Comparison of ENCODE assay signal across 29 cellular contexts in the genomic region with DNA sequence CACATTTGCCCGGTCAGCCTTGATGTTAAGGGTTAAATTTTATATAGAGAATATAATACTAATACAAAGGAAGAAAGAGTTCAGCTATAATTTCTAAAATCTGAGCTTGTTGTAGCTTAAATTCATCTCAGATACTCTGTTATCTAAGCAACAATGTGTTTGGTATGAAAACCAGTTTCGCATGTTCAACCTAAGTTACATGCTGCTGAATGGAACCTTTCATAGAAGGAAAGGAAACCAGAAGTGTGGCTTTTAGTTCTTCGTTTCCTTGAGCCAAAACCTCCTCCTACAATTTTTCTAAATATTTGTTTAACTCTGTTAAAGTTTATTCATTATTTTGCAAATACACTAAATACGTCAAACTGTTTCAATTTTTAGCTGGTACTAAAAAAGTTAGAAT. TPM values are rescaled to one million over a fixed set of nuclear protein-coding genes. Genes with fewer than 3 reads are reported as not detected.
DNase-seq lines count a peak whose midpoint lies in the region; ATAC-seq, FAIRE-seq and TF ChIP-seq lines count a peak whose summit lies in the region.
"Had no signal": no experiment of that assay in that cellular context is flagged by ENCODE, and none has a peak within 500 bp of the region (broad histone marks: within the 10 kb centered on the region; RNA-seq: fewer than 3 reads in every experiment).

No MANE protein-coding gene starts in this region.

- no peaks in the 10 kb centered on the region for H3K9me2 ChIP-seq in Karpas-422 (replicated peaks; ENCODE audit: insufficient read depth, low read length)
- H3K9me2 ChIP-seq in GM23248 (ENCODE audit: insufficient read depth), result no peaks in the 10 kb centered on the region

- in situ Hi-C loops in GM23248 (cut with MboI), result no loop called here

- H3K79me2 ChIP-seq in Karpas-422 (ENCODE audit: low read length) (no peaks in the 10 kb centered on the region), GM23248 (ENCODE audit: insufficient read depth) (no peaks in the 10 kb centered on the region)

- FAIRE-seq in GM12891 (lab: Jason Lieb, UNC), result no peak
- FAIRE-seq: A204.1 had no signal

- TF ChIP-seq POLR2A in body of pancreas (IDR thresholded peaks at IDR 0.05) (no peak), GM12891 (IDR thresholded peaks at IDR 0.05; ENCODE audit: low read depth, low read length) (no peak)

- H3K4me2 ChIP-seq in Karpas-422 (ENCODE audit: low read depth, low read length, poor library complexity, severe bottlenecking) (no peak overlapping the region), GM23248 (ENCODE audit: unreplicated experiment) (no peak overlapping the region)
- H3K4me2 ChIP-seq: BLaER1 treated with 17β-estradiol and CSF1 and Interleukin-3, amounts not matched to agents 10 nM and 100 nM; GM23338 had no signal

- no peaks in the 10 kb centered on the region for H3F3A ChIP-seq in GM23248 (ENCODE audit: insufficient read depth)

- H3K27ac ChIP-seq in Karpas-422 (ENCODE audit: low read length) (no peak overlapping the region), body of pancreas (peak overlapping the region; percentile 36 to 63 (median 57)), GM23248 (no peak overlapping the region)
- H3K27ac ChIP-seq: BLaER1 treated with 17β-estradiol and CSF1 and Interleukin-3, amounts not matched to agents 10 nM and 100 nM; RWPE1 had no signal

- H4K20me1 ChIP-seq in Karpas-422 (ENCODE audit: insufficient read depth, low read depth, low read length), result no peaks in the 10 kb centered on the region
- H4K20me1 ChIP-seq in GM23248 (ENCODE audit: insufficient read depth), result no peaks in the 10 kb centered on the region
- H4K20me1 ChIP-seq: BLaER1 treated with 17β-estradiol and CSF1 and Interleukin-3, amounts not matched to agents 10 nM and 100 nM had no signal

- DNase-seq in COLO829 (ENCODE audit: low spot score) (peak; percentile 63), Karpas-422 (peak; percentile 25), body of pancreas (no peak), mucosa of descending colon (no peak), progenitor cell of endocrine pancreas (ENCODE audit: low spot score, unreplicated experiment) (no peak), GM12891 (ENCODE audit: insufficient read length, low spot score) (no peak), GM23248 (no peak)
- DNase-seq: AML-193; CD4-positive, alpha-beta T cell; COR-L47; DMS 273 treated with DMSO at 0.1 percent for 48 hours; DND-41; H9; KBM-7; MM.1S; NCI-H1417; NCI-H1694; NCI-H2029 treated with DMSO at 0.1 percent for 48 hours; NCI-H446 treated with DMSO at 0.1 percent for 48 hours; NCI-H526; SHP77 treated with DMSO at 0.1 percent for 48 hours had no signal

- H3K9me3 ChIP-seq in Karpas-422 (ENCODE audit: low read length) (no peaks in the 10 kb centered on the region), body of pancreas (no peaks in the 10 kb centered on the region), mucosa of descending colon (no peaks in the 10 kb centered on the region), GM23248 (ENCODE audit: low read depth) (no peaks in the 10 kb centered on the region)

- H3K9ac ChIP-seq in Karpas-422 (ENCODE audit: low read length) (no peak overlapping the region), GM23248 (no peak overlapping the region)
- H3K9ac ChIP-seq: BLaER1 treated with 17β-estradiol and CSF1 and Interleukin-3, amounts not matched to agents 10 nM and 100 nM had no signal

- peak; percentile 68 for ATAC-seq in body of pancreas
- peak; percentile 45 for ATAC-seq in mucosa of descending colon
- ATAC-seq in GM19023 (IDR thresholded peaks at IDR 0.05; ENCODE audit: unreplicated experiment), result no peak
- ATAC-seq: GM23338, Panc1, SK-N-SH treated with all-trans-retinoic acid at 6 μM for 48 hours had no signal

- H3K9me3 Mint-ChIP-seq in progenitor cell of endocrine pancreas (ENCODE audit: low read depth), result no peaks in the 10 kb centered on the region
- H3K9me3 Mint-ChIP-seq: CD4-positive, alpha-beta T cell; GM23338 had no signal

- TF ChIP-seq CTCF in body of pancreas (IDR thresholded peaks at IDR 0.05), result no peak
- TF ChIP-seq CTCF in mucosa of descending colon (IDR thresholded peaks at IDR 0.05), result no peak
- TF ChIP-seq CTCF in progenitor cell of endocrine pancreas (IDR thresholded peaks at IDR 0.05; ENCODE audit: unreplicated experiment), result no peak

- H2AFZ ChIP-seq in Karpas-422 (ENCODE audit: low read length) (no peak overlapping the region), GM23248 (no peak overlapping the region)
- H2AFZ ChIP-seq: GM23338 had no signal

- H3K4me3 ChIP-seq in Karpas-422 (ENCODE audit: low read length) (no peak overlapping the region), body of pancreas (no peak overlapping the region), mucosa of descending colon (no peak overlapping the region), GM23248 (no peak overlapping the region)
- H3K4me3 ChIP-seq: BLaER1 treated with 17β-estradiol and CSF1 and Interleukin-3, amounts not matched to agents 10 nM and 100 nM; GM23338 had no signal

- H3K4me1 ChIP-seq in Karpas-422 (ENCODE audit: low read length) (no peaks in the 10 kb centered on the region), body of pancreas (peaks cover 22% of the 10 kb centered on the region), mucosa of descending colon (ENCODE audit: low read depth) (no peaks in the 10 kb centered on the region), GM23248 (ENCODE audit: insufficient read depth) (no peaks in the 10 kb centered on the region)

- 15 to 24% methylated on average over 4 of the region's 4 CpGs for WGBS in body of pancreas, 2 donors
- 75 to 79% methylated on average over 4 of the region's 4 CpGs for WGBS in GM23248 (ENCODE audit: low coverage in 1 of 2, low lambda C conversion rate in 2 of 2, missing lambda C conversion rate in 2 of 2), 2 experiments

- intact Hi-C loops in body of pancreas (cut with DNase I), result no loop called here
- intact Hi-C loops in mucosa of descending colon (cut with DNase I, micrococcal nuclease), result no loop called here

- H3K36me3 ChIP-seq in Karpas-422 (ENCODE audit: insufficient read depth, low read length), result no peaks in the 10 kb centered on the region
- H3K36me3 ChIP-seq in body of pancreas (replicated peaks in 1 of 2; ENCODE audit: insufficient read depth in 1 of 2, low read depth in 2 of 2), result peaks cover 0 to 2% of the 10 kb centered on the region in 2 donors
- H3K36me3 ChIP-seq in mucosa of descending colon (ENCODE audit: low read depth), result no peaks in the 10 kb centered on the region
- H3K36me3 ChIP-seq in GM23248 (ENCODE audit: low read depth), result no peaks in the 10 kb centered on the region

- H3K4me3 Mint-ChIP-seq in progenitor cell of endocrine pancreas (ENCODE audit: low read depth), result no peak overlapping the region
- H3K4me3 Mint-ChIP-seq: CD4-positive, alpha-beta T cell; GM23338; H9 had no signal

- no peaks in the 10 kb centered on the region for H3K27me3 Mint-ChIP-seq in progenitor cell of endocrine pancreas
- H3K27me3 Mint-ChIP-seq: CD4-positive, alpha-beta T cell had no signal

- H3K36me3 Mint-ChIP-seq in progenitor cell of endocrine pancreas (ENCODE audit: insufficient read depth), result peaks cover 23% of the 10 kb centered on the region

- no peaks in the 10 kb centered on the region for H3K27me3 ChIP-seq in Karpas-422 (ENCODE audit: low read length)
- H3K27me3 ChIP-seq in body of pancreas, result no peaks in the 10 kb centered on the region
- no peaks in the 10 kb centered on the region for H3K27me3 ChIP-seq in GM23248 (replicated peaks; ENCODE audit: insufficient read depth)
- H3K27me3 ChIP-seq: BLaER1 treated with 17β-estradiol and CSF1 and Interleukin-3, amounts not matched to agents 10 nM and 100 nM had no signal

- peaks cover 7% of the 10 kb centered on the region for H3K4me1 Mint-ChIP-seq in progenitor cell of endocrine pancreas (ENCODE audit: low read depth)
- H3K4me1 Mint-ChIP-seq: GM23338, H9 had no signal

- H3K27ac Mint-ChIP-seq in progenitor cell of endocrine pancreas, result no peak overlapping the region
- H3K27ac Mint-ChIP-seq: CD4-positive, alpha-beta T cell; GM23338; H9 had no signal

TF ChIP-seq in GM12891, 5 proteins besides CTCF, POLR2A, EP300 and RAD21:
- TF ChIP-seq TAF1 (IDR thresholded peaks at IDR 0.05; ENCODE audit: low read depth, low read length) (no peak), POLR2AphosphoS5 (IDR thresholded peaks at IDR 0.05; ENCODE audit: low read depth, low read length) (no peak), PAX5 (IDR thresholded peaks at IDR 0.05; ENCODE audit: insufficient read depth, low read length, severe bottlenecking) (no peak), SPI1 (IDR thresholded peaks at IDR 0.05; ENCODE audit: low read depth, low read length) (no peak), POU2F2 (IDR thresholded peaks at IDR 0.05; ENCODE audit: low read depth, low read length) (no peak)

RNA-seq across cellular contexts. Expression of a gene that starts 18.5 kb away (rescaled TPM):
- total RNA-seq in Karpas-422 (2014; rRNA removed; shearing (Covaris generic); ENCODE audit: low replicate concordance), result 0.19 and 2.5 TPM in 2 replicates
- total RNA-seq in body of pancreas, result 10 to 100 TPM in 1 of 2 donors, 1 to 10 TPM in 1; 6.3 to 20.0 TPM
- 100 to 1,000 TPM; 191 to 861 (median 775) TPM for total RNA-seq in mucosa of descending colon
- total RNA-seq in progenitor cell of endocrine pancreas, result 25.8 and 56.3 TPM in 2 replicates
- not detected for polyA plus RNA-seq in GM12891 (2012; ENCODE audit: low read depth, missing spikeins)
- not detected in 2 replicates for total RNA-seq in GM23248 (2014; rRNA removed; shearing (Covaris generic))
- polyA plus RNA-seq in GM23248 (2016; fragmentation: Nextera tagmentation; extraction: Ambion mirVana), result not detected in 2 replicates
- total RNA-seq: CD4-positive, alpha-beta T cell; GM23338; H9; OCI-LY7 had no signal
- polyA plus RNA-seq: GM23338 had no signal

RNA-seq across cellular contexts. Expression of a gene that starts 32.7 kb away (rescaled TPM):
- total RNA-seq in Karpas-422 (2014; rRNA removed; shearing (Covaris generic); ENCODE audit: low replicate concordance), result 2.0 and 4.2 TPM in 2 replicates
- total RNA-seq in body of pancreas (10 to 100 TPM; 24.7 to 50.8 TPM), mucosa of descending colon (10 to 100 TPM; 38.9 to 91.4 (median 90.8) TPM), progenitor cell of endocrine pancreas (112 and 116 TPM in 2 replicates)
- polyA plus RNA-seq in GM12891 (2012; ENCODE audit: low read depth, missing spikeins), result not detected
- 4.2 and 6.2 TPM in 2 replicates for total RNA-seq in GM23248 (2014; rRNA removed; shearing (Covaris generic))
- polyA plus RNA-seq in GM23248 (2016; fragmentation: Nextera tagmentation; extraction: Ambion mirVana), result 9.0 and 10.2 TPM in 2 replicates

Comparison
In these comparisons a context has a peak if more than half of its experiments do, and no peak if none do; other contexts are left out.
1. DNase-seq: peak in COLO829 (single experiment) and Karpas-422 (single experiment); none in body of pancreas (0 of 4), mucosa of descending colon (0 of 3), progenitor cell of endocrine pancreas (single experiment), GM12891 (single experiment) and GM23248 (single experiment).
2. H3K27ac ChIP-seq: peak in body of pancreas (4 of 4); none in Karpas-422 (single experiment) and GM23248 (single experiment).